8 cellular contexts compared by ENCODE assay signal in the genomic region with DNA sequence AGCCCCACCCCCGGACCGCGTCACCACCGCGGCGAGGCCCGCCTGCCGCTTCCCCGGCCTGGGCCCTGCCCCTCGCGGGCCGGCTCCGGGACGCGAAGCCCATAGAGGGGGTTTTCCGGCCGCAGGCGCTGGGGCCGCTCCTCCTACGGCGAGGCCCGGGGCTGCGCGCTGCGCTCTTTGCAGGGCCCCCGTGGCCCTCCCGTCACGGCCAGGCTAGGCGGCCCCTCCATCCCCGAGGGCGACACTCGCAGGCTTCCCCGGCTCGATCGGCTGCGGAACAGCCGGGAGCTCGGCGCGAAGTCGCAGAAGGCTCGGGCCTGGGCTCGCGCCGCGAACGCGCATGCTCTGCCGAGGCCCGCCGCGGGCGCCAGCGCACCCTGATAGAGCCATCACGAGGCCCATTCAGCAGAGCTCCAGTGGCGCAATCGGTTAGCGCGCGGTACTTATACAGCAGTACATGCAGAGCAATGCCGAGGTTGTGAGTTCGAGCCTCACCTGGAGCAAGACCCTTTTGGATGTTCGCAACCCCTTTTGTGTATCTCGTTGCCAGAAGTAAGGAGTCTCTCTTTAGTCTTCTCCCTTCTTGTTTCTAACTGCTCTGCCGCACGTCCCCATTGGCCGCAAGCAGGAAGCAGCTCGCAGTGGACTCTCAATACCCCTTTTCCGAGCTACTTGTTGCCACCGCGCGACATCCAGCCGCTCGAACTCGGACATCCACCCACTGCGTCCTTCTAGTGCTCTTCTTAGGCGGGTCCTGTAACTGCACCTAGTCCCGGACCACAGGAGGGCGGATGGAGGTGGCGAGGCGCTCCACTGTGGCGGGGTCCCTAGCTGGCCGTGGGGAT.
DNase-seq lines count a peak whose midpoint lies in the region; ATAC-seq and TF ChIP-seq lines count a peak whose summit lies in the region.

No MANE protein-coding gene starts in this region.

- H3K4me1 ChIP-seq in OCI-LY1 (ENCODE audit: insufficient read depth, low read length, severe bottlenecking) (peaks cover 24% of the 10 kb centered on the region), mucosa of rectum (ENCODE audit: control insufficient read depth in 2 of 2, insufficient read depth in 2 of 2, low read length in 2 of 2) (peaks cover 10 to 12% of the 10 kb centered on the region in 2 donors)

- peak overlapping the region; percentile 75 for H3K9ac ChIP-seq in OCI-LY1 (ENCODE audit: low read length)
- H3K9ac ChIP-seq in mucosa of rectum (ENCODE audit: low read depth in 1 of 2, low read length in 2 of 2): peak overlapping the region; percentile 97 to 98

- H3K4me2 ChIP-seq in OCI-LY1 (ENCODE audit: low read length): peak overlapping the region; percentile 83

- peak; percentile 65 for ATAC-seq in GM21526 (IDR thresholded peaks at IDR 0.05; ENCODE audit: low FRiP score, unreplicated experiment)

- TF ChIP-seq CTCF in OCI-LY1 (IDR thresholded peaks at IDR 0.05; ENCODE audit: low read length) (peak; percentile 4; the same call in 1 of the 2 replicates), epithelial cell of esophagus (IDR thresholded peaks at IDR 0.05; ENCODE audit: insufficient read depth, low read depth, low read length, missing control alignments) (peak; percentile 4)

- H4K20me1 ChIP-seq in OCI-LY1 (ENCODE audit: insufficient read depth, low read length): no peaks in the 10 kb centered on the region

- H3F3A ChIP-seq in OCI-LY1 (ENCODE audit: insufficient read depth, low read length): no peaks in the 10 kb centered on the region

- H3K4me3 ChIP-seq in OCI-LY1 (ENCODE audit: low read depth, low read length, poor library complexity, severe bottlenecking) (peak overlapping the region; percentile 64), epithelial cell of esophagus (ENCODE audit: low read length) (peak overlapping the region; percentile 64), mucosa of rectum (ENCODE audit: low read length in 2 of 2) (peak overlapping the region; percentile 90 to 92)

- DNase-seq in DMS 273 treated with DMSO at 0.1 percent for 48 hours (lab: John Stamatoyannopoulos, UW) (peak; percentile 92), HuH-7 (ENCODE audit: low spot score) (peak; percentile 71), activated T-cell treated with anti-CD3 and anti-CD28 coated beads for 24 hours (ENCODE audit: low read depth) (peak; percentile 93), epithelial cell of esophagus (ENCODE audit: low read depth) (peak; percentile 94)
- DNase-seq in stimulated activated CD8-positive, alpha-beta memory T cell treated with anti-CD3 and anti-CD28 coated beads, Interleukin-4, amount 100 ng/mL, for 4 hours (ENCODE audit: low read depth in 2 of 2, low spot score in 1 of 2): peak; percentile 86 to 89

- H3K27me3 ChIP-seq in OCI-LY1 (ENCODE audit: insufficient read depth, low read length): 0 out of 2 replicates have a peak, but pooled peaks cover 2% of the 10 kb centered on the region
- no peaks in the 10 kb centered on the region for H3K27me3 ChIP-seq in mucosa of rectum (ENCODE audit: control insufficient read depth in 2 of 2, insufficient read depth in 2 of 2, low read length in 2 of 2)

- peaks cover 6% of the 10 kb centered on the region; the same call in 1 of the 2 replicates for H3K9me3 ChIP-seq in OCI-LY1 (ENCODE audit: low read length)
- H3K9me3 ChIP-seq in mucosa of rectum (ENCODE audit: control insufficient read depth in 2 of 2, low read length in 2 of 2): no peaks in the 10 kb centered on the region

- H3K27ac ChIP-seq in OCI-LY1 (ENCODE audit: low read depth, low read length, poor library complexity, severe bottlenecking) (peak overlapping the region; percentile 82), mucosa of rectum (ENCODE audit: low read depth in 2 of 2, low read length in 2 of 2) (peak overlapping the region; percentile 99)

- no peaks in the 10 kb centered on the region; the same call in 1 of the 2 replicates for H3K36me3 ChIP-seq in OCI-LY1 (ENCODE audit: insufficient read depth, low read length)
- H3K36me3 ChIP-seq in mucosa of rectum (ENCODE audit: control insufficient read depth in 2 of 2, insufficient read depth in 2 of 2, low read length in 2 of 2): no peaks in the 10 kb centered on the region

- H3K79me2 ChIP-seq in OCI-LY1 (ENCODE audit: insufficient read depth, low read length): no peaks in the 10 kb centered on the region

- no peaks in the 10 kb centered on the region for H3K9me2 ChIP-seq in OCI-LY1 (ENCODE audit: low read depth, low read length)

- H2AFZ ChIP-seq in OCI-LY1 (ENCODE audit: low read length): peak overlapping the region; percentile 3; the same call in 1 of the 2 replicates

Comparison
In these comparisons a context has a peak if more than half of its experiments do, and no peak if none do; other contexts are left out.
1. Peak in every context shown above with its lines: DNase-seq, ATAC-seq, H3K4me3 ChIP-seq and H3K27ac ChIP-seq.